In the genomic region with DNA sequence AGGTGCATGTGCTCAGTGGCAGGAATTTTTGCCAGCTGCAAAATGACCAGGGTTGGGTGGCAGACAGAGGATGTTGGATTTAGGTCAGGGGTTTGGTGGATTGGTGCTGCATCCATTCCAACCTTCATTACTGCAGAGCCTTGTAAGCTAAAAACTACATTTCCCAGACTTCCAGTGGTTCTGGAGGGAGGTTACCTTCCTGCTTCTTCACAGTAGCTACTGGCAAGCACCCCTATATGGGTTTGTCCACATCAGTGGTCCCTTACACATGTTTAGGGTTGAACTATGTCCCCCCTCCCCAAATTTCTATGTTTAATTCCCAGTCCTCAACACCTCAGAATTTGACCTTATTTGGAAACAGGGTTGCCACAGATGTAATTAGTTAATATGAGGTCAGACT, we compare ENCODE assay signal across 23 cellular contexts. TPM values are rescaled to one million over a fixed set of nuclear protein-coding genes. Genes with fewer than 3 reads are reported as not detected.
DNase-seq lines count a peak whose midpoint lies in the region; ATAC-seq, FAIRE-seq and TF ChIP-seq lines count a peak whose summit lies in the region.
"Had no signal": no experiment of that assay in that cellular context is flagged by ENCODE, and none has a peak within 500 bp of the region (broad histone marks: within the 10 kb centered on the region; RNA-seq: fewer than 3 reads in every experiment).

No MANE protein-coding gene starts in this region.

- H3K4me3 Mint-ChIP-seq in osteocyte (ENCODE audit: unreplicated experiment): no peak overlapping the region
- no peak overlapping the region for H3K4me3 Mint-ChIP-seq in naive thymus-derived CD4-positive, alpha-beta T cell
- H3K4me3 Mint-ChIP-seq in activated CD4-positive, alpha-beta T cell treated with anti-CD3 and anti-CD28 coated beads for 36 hours: no peak overlapping the region
- H3K4me3 Mint-ChIP-seq: CD8-positive, alpha-beta memory T cell; stimulated activated effector memory CD8-positive, alpha-beta T cell treated with anti-CD3 and anti-CD28 coated beads, Interleukin-12 subunit alpha, Interleukin-12 subunit beta, amount 100 ng/mL, for 72 hours had no signal

- no peak for FAIRE-seq in H54 (lab: Jason Lieb, UNC)

- TF ChIP-seq CTCF in gastroesophageal sphincter (IDR thresholded peaks at IDR 0.05) (no peak), osteocyte (IDR thresholded peaks at IDR 0.05) (no peak)

- CTCF ChIA-PET in naive thymus-derived CD4-positive, alpha-beta T cell (lab: Charles Lee): interaction anchor here (0.6 to 1.6 kb wide), 3 partner anchors 9 to 131 kb away, joined by 3 to 4 read pairs (median 4); no protein-coding TSS in a partner anchor
- CTCF ChIA-PET in activated CD4-positive, alpha-beta T cell treated with anti-CD3 and anti-CD28 coated beads for 36 hours (lab: Charles Lee): interaction anchor here (2.0 kb wide), 1 partner anchor 32 kb away, joined by 4 read pairs; no protein-coding TSS in a partner anchor

- POLR2A ChIA-PET in naive thymus-derived CD4-positive, alpha-beta T cell (lab: Charles Lee): no interaction called here
- POLR2A ChIA-PET in activated CD4-positive, alpha-beta T cell treated with anti-CD3 and anti-CD28 coated beads for 36 hours (lab: Charles Lee): no interaction called here

- no peaks in the 10 kb centered on the region for H3K36me3 ChIP-seq in gastroesophageal sphincter
- no peaks in the 10 kb centered on the region for H3K36me3 ChIP-seq in naive thymus-derived CD4-positive, alpha-beta T cell (ENCODE audit: control insufficient read depth in 2 of 3, insufficient read depth in 3 of 3, low read length in 3 of 3)
- H3K36me3 ChIP-seq: breast epithelium, thoracic aorta had no signal

- ATAC-seq in gastroesophageal sphincter: no peak
- ATAC-seq in naive thymus-derived CD4-positive, alpha-beta T cell: no peak
- ATAC-seq in left lobe of liver: no peak
- no peak for ATAC-seq in activated CD4-positive, alpha-beta T cell treated with anti-CD3 and anti-CD28 coated beads for 36 hours
- ATAC-seq: Panc1; stimulated activated effector memory CD8-positive, alpha-beta T cell treated with anti-CD3 and anti-CD28 coated beads, Interleukin-12 subunit alpha, Interleukin-12 subunit beta, amount 100 ng/mL, for 72 hours had no signal

- H3K27ac Mint-ChIP-seq in osteocyte (ENCODE audit: unreplicated experiment): peak overlapping the region; percentile 79
- no peak overlapping the region for H3K27ac Mint-ChIP-seq in naive thymus-derived CD4-positive, alpha-beta T cell
- H3K27ac Mint-ChIP-seq in activated CD4-positive, alpha-beta T cell treated with anti-CD3 and anti-CD28 coated beads for 36 hours: no peak overlapping the region
- H3K27ac Mint-ChIP-seq: stimulated activated effector memory CD8-positive, alpha-beta T cell treated with anti-CD3 and anti-CD28 coated beads, Interleukin-12 subunit alpha, Interleukin-12 subunit beta, amount 100 ng/mL, for 72 hours had no signal

- intact Hi-C loops in naive thymus-derived CD4-positive, alpha-beta T cell (cut with micrococcal nuclease): no loop called here
- intact Hi-C loops in activated CD4-positive, alpha-beta T cell treated with anti-CD3 and anti-CD28 coated beads for 36 hours (cut with DNase I, micrococcal nuclease): no loop called here

- H3K4me1 ChIP-seq in gastroesophageal sphincter: peaks cover 0 to 49% (median 0%) of the 10 kb centered on the region in 3 donors
- H3K4me1 ChIP-seq in naive thymus-derived CD4-positive, alpha-beta T cell (ENCODE audit: control insufficient read depth in 2 of 2, insufficient read depth in 2 of 2, low read length in 2 of 2): no peaks in the 10 kb centered on the region
- H3K4me1 ChIP-seq: breast epithelium had no signal

- peak overlapping the region in 3 of 4 donors; percentile 52 to 73 (median 70) for H3K27ac ChIP-seq in gastroesophageal sphincter
- no peak overlapping the region for H3K27ac ChIP-seq in naive thymus-derived CD4-positive, alpha-beta T cell (ENCODE audit: low read depth, low read length)

- peaks cover 47% of the 10 kb centered on the region for H3K4me1 Mint-ChIP-seq in osteocyte (ENCODE audit: unreplicated experiment)
- no peaks in the 10 kb centered on the region for H3K4me1 Mint-ChIP-seq in naive thymus-derived CD4-positive, alpha-beta T cell
- H3K4me1 Mint-ChIP-seq in activated CD4-positive, alpha-beta T cell treated with anti-CD3 and anti-CD28 coated beads for 36 hours: no peaks in the 10 kb centered on the region
- H3K4me1 Mint-ChIP-seq: CD8-positive, alpha-beta memory T cell; stimulated activated effector memory CD8-positive, alpha-beta T cell treated with anti-CD3 and anti-CD28 coated beads, Interleukin-12 subunit alpha, Interleukin-12 subunit beta, amount 100 ng/mL, for 72 hours had no signal

- no peaks in the 10 kb centered on the region for H3K9me3 Mint-ChIP-seq in osteocyte (ENCODE audit: unreplicated experiment)
- H3K9me3 Mint-ChIP-seq in naive thymus-derived CD4-positive, alpha-beta T cell: peaks cover 0 to 2% (median 0%) of the 10 kb centered on the region in 11 donors
- H3K9me3 Mint-ChIP-seq in activated CD4-positive, alpha-beta T cell treated with anti-CD3 and anti-CD28 coated beads for 36 hours (ENCODE audit: low read depth): no peaks in the 10 kb centered on the region
- H3K9me3 Mint-ChIP-seq: stimulated activated effector memory CD8-positive, alpha-beta T cell treated with anti-CD3 and anti-CD28 coated beads, Interleukin-12 subunit alpha, Interleukin-12 subunit beta, amount 100 ng/mL, for 72 hours had no signal

- no peak overlapping the region for H3K4me3 ChIP-seq in gastroesophageal sphincter
- no peak overlapping the region for H3K4me3 ChIP-seq in naive thymus-derived CD4-positive, alpha-beta T cell (ENCODE audit: low read length)
- H3K4me3 ChIP-seq: breast epithelium, thoracic aorta had no signal

- no peaks in the 10 kb centered on the region for H3K27me3 Mint-ChIP-seq in osteocyte (ENCODE audit: unreplicated experiment)
- peaks cover 0 to 7% (median 0%) of the 10 kb centered on the region in 5 donors for H3K27me3 Mint-ChIP-seq in naive thymus-derived CD4-positive, alpha-beta T cell
- H3K27me3 Mint-ChIP-seq in activated CD4-positive, alpha-beta T cell treated with anti-CD3 and anti-CD28 coated beads for 36 hours: peaks cover 2% of the 10 kb centered on the region

- DNase-seq in ELR (ENCODE audit: low read depth): peak; percentile 25
- peak; percentile 74 for DNase-seq in SK-N-DZ (ENCODE audit: low spot score)
- DNase-seq in osteocyte (ENCODE audit: extremely low spot score, unreplicated experiment): no peak
- DNase-seq in H54 (ENCODE audit: insufficient read length, low spot score): no peak
- no peak for DNase-seq in naive thymus-derived CD4-positive, alpha-beta T cell
- DNase-seq in left lobe of liver (ENCODE audit: low spot score): no peak
- no peak for DNase-seq in activated CD4-positive, alpha-beta T cell treated with anti-CD3 and anti-CD28 coated beads for 36 hours
- DNase-seq: activated CD4-positive, alpha-beta T cell treated with anti-CD3 and anti-CD28 coated beads for 4 hours; activated CD8-positive, alpha-beta memory T cell treated with anti-CD3 and anti-CD28 coated beads, Interleukin-2, amount 50 U/mL, for 4 hours; CD8-positive, alpha-beta memory T cell; DMS79 treated with DMSO at 0.1 percent for 48 hours; foreskin melanocyte; left cardiac atrium; NCI-H1694; NCI-H2227 treated with DMSO at 0.1 percent for 48 hours; retina; T1000 had no signal

- no peak for TF ChIP-seq EP300 in gastroesophageal sphincter (IDR thresholded peaks at IDR 0.05)

- TF ChIP-seq POLR2A in gastroesophageal sphincter (IDR thresholded peaks at IDR 0.05) (no peak), H54 (IDR thresholded peaks at IDR 0.05; ENCODE audit: low read depth, low read length) (no peak)

- H3K36me3 Mint-ChIP-seq in osteocyte (ENCODE audit: unreplicated experiment): no peaks in the 10 kb centered on the region
- no peaks in the 10 kb centered on the region for H3K36me3 Mint-ChIP-seq in naive thymus-derived CD4-positive, alpha-beta T cell
- H3K36me3 Mint-ChIP-seq in activated CD4-positive, alpha-beta T cell treated with anti-CD3 and anti-CD28 coated beads for 36 hours (ENCODE audit: low read depth): no peaks in the 10 kb centered on the region
- H3K36me3 Mint-ChIP-seq: stimulated activated effector memory CD8-positive, alpha-beta T cell treated with anti-CD3 and anti-CD28 coated beads, Interleukin-12 subunit alpha, Interleukin-12 subunit beta, amount 100 ng/mL, for 72 hours had no signal

- H3K27me3 ChIP-seq in gastroesophageal sphincter: no peaks in the 10 kb centered on the region
- H3K27me3 ChIP-seq in naive thymus-derived CD4-positive, alpha-beta T cell (ENCODE audit: control insufficient read depth in 2 of 2, insufficient read depth in 2 of 2, low read length in 2 of 2): no peaks in the 10 kb centered on the region
- H3K27me3 ChIP-seq: breast epithelium had no signal

- no peaks in the 10 kb centered on the region for H3K9me3 ChIP-seq in gastroesophageal sphincter
- H3K9me3 ChIP-seq in naive thymus-derived CD4-positive, alpha-beta T cell (ENCODE audit: control insufficient read depth in 2 of 3, low read length in 3 of 3): no peaks in the 10 kb centered on the region
- H3K9me3 ChIP-seq: breast epithelium, thoracic aorta had no signal

RNA-seq across cellular contexts. Expression of a gene that starts 20.7 kb away (rescaled TPM):
- 1.9 and 2.3 TPM in 2 replicates for polyA plus RNA-seq in SK-N-DZ (2014; cell fraction: cytosol; rRNA removed)
- polyA plus RNA-seq in SK-N-DZ (2014; cell fraction: nucleus; rRNA removed): 0.50 and 4.4 TPM in 2 replicates
- 1 to 10 TPM; 2.3 to 7.2 (median 4.0) TPM for total RNA-seq in gastroesophageal sphincter
- not detected in 2 replicates for total RNA-seq in osteocyte
- total RNA-seq in naive thymus-derived CD4-positive, alpha-beta T cell: not detected
- not detected for polyA plus RNA-seq in naive thymus-derived CD4-positive, alpha-beta T cell
- not detected for total RNA-seq in left lobe of liver
- total RNA-seq in activated CD4-positive, alpha-beta T cell treated with anti-CD3 and anti-CD28 coated beads for 36 hours: not detected
- total RNA-seq: CD8-positive, alpha-beta memory T cell; dermis microvascular lymphatic vessel endothelial cell had no signal
- polyA plus RNA-seq: CD8-positive, alpha-beta memory T cell had no signal

RNA-seq across cellular contexts. Expression of a gene that starts 41.9 kb away (rescaled TPM):
- 35.5 and 36.3 TPM in 2 replicates for polyA plus RNA-seq in SK-N-DZ (2014; cell fraction: cytosol; rRNA removed)
- polyA plus RNA-seq in SK-N-DZ (2014; cell fraction: nucleus; rRNA removed): 32.9 and 42.1 TPM in 2 replicates
- total RNA-seq in gastroesophageal sphincter: 1 to 10 TPM; 2.5 to 4.7 (median 3.8) TPM
- total RNA-seq in osteocyte: 7.7 TPM in 2 replicates
- 10 to 100 TPM; 29.7 to 53.7 (median 36.3) TPM for total RNA-seq in naive thymus-derived CD4-positive, alpha-beta T cell
- 10 to 100 TPM; 12.7 to 21.1 TPM for polyA plus RNA-seq in naive thymus-derived CD4-positive, alpha-beta T cell
- total RNA-seq in left lobe of liver: 0.93 TPM
- total RNA-seq in activated CD4-positive, alpha-beta T cell treated with anti-CD3 and anti-CD28 coated beads for 36 hours: 10 to 100 TPM; 17.5 to 18.8 TPM

RNA-seq across cellular contexts. Expression of a gene that starts 54.5 kb away (rescaled TPM):
- polyA plus RNA-seq in SK-N-DZ (2014; cell fraction: cytosol; rRNA removed): 23.4 and 28.1 TPM in 2 replicates
- 15.7 and 18.4 TPM in 2 replicates for polyA plus RNA-seq in SK-N-DZ (2014; cell fraction: nucleus; rRNA removed)
- 10 to 100 TPM in 3 of 4 donors, 1 to 10 TPM in 1; 9.3 to 12.0 (median 11.1) TPM for total RNA-seq in gastroesophageal sphincter
- total RNA-seq in osteocyte: 25.2 and 25.6 TPM in 2 replicates
- total RNA-seq in naive thymus-derived CD4-positive, alpha-beta T cell: 10 to 100 TPM; 12.0 to 40.1 (median 32.2) TPM
- polyA plus RNA-seq in naive thymus-derived CD4-positive, alpha-beta T cell: 1 to 10 TPM; 5.9 to 7.5 TPM
- total RNA-seq in left lobe of liver: 5.1 TPM
- 10 to 100 TPM; 27.1 to 37.2 TPM for total RNA-seq in activated CD4-positive, alpha-beta T cell treated with anti-CD3 and anti-CD28 coated beads for 36 hours

Comparison
In these comparisons a context has a peak if more than half of its experiments do, and no peak if none do; other contexts are left out.
1. DNase-seq: peak in ELR (single experiment) and SK-N-DZ (single experiment); none in osteocyte (single experiment), H54 (single experiment), naive thymus-derived CD4-positive, alpha-beta T cell (0 of 9), left lobe of liver (single experiment) and activated CD4-positive, alpha-beta T cell treated with anti-CD3 and anti-CD28 coated beads for 36 hours (single experiment).